ENCODE assay signal across 28 cellular contexts in the genomic region with DNA sequence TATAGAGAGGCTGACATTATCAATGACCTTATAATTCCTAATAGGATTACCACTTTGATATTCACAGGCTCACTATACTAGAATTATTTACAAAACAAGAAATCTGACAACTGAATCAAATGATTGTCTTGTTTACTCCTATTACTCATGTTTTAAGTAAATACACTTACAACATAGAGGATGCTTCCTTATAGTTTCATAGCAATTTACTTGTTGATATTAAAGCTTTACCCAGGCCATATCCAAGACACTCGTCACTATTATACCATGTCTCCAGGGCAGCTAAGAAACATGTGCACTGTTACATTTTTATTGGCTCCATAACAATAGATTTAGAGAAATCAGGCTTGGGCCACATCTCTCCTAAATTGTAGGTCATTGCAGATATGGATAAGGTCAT.
"Had no signal": no experiment of that assay in that cellular context is flagged by ENCODE, and none has a peak within 500 bp of the region (broad histone marks: within the 10 kb centered on the region; RNA-seq: fewer than 3 reads in every experiment).

No MANE protein-coding gene starts in this region.

- H3K4me3 ChIP-seq: esophagus muscularis mucosa, gastrocnemius medialis, heart left ventricle had no signal

- H3K4me1 Mint-ChIP-seq: activated CD4-positive, alpha-beta T cell treated with anti-CD3 and anti-CD28 coated beads for 36 hours; activated CD4-positive, alpha-beta T cell treated with anti-CD3 and anti-CD28 coated beads, Interleukin-2, amount 10 ng/mL, durations not matched to agents 24 days and 14 days had no signal

- H3K9me3 ChIP-seq: esophagus muscularis mucosa, gastrocnemius medialis, heart left ventricle had no signal

- H3K9me3 Mint-ChIP-seq: activated CD4-positive, alpha-beta memory T cell treated with anti-CD3 and anti-CD28 coated beads for 36 hours; activated CD4-positive, alpha-beta T cell treated with anti-CD3 and anti-CD28 coated beads, Interleukin-2, amount 10 ng/mL, durations not matched to agents 24 days and 14 days; activated T-cell treated with anti-CD3 and anti-CD28 coated beads, Interleukin-2, amount 50 U/mL, for 24 hours had no signal

- H3K36me3 ChIP-seq: brain microvascular endothelial cell, esophagus muscularis mucosa, gastrocnemius medialis, heart left ventricle had no signal

- H3K27me3 ChIP-seq: brain microvascular endothelial cell, esophagus muscularis mucosa, foreskin keratinocyte, gastrocnemius medialis, heart left ventricle had no signal

- ATAC-seq: activated CD4-positive, alpha-beta T cell treated with anti-CD3 and anti-CD28 coated beads for 36 hours; activated T-cell treated with anti-CD3 and anti-CD28 coated beads, Interleukin-2, amount 50 U/mL, for 72 hours; effector memory CD8-positive, alpha-beta T cell; foreskin keratinocyte; gastrocnemius medialis; heart left ventricle had no signal

- H3K27ac ChIP-seq: brain microvascular endothelial cell, esophagus muscularis mucosa, foreskin keratinocyte, gastrocnemius medialis, heart left ventricle had no signal

- H3K27ac Mint-ChIP-seq: activated CD4-positive, alpha-beta memory T cell treated with anti-CD3 and anti-CD28 coated beads for 36 hours; activated CD4-positive, alpha-beta T cell treated with anti-CD3 and anti-CD28 coated beads for 36 hours; activated CD4-positive, alpha-beta T cell treated with anti-CD3 and anti-CD28 coated beads, Interleukin-2, amount 10 ng/mL, durations not matched to agents 24 days and 14 days; activated naive CD8-positive, alpha-beta T cell; activated T-cell treated with anti-CD3 and anti-CD28 coated beads, Interleukin-2, amount 50 U/mL, for 24 hours; activated T-cell treated with anti-CD3 and anti-CD28 coated beads, Interleukin-2, amount 50 U/mL, for 72 hours; effector memory CD8-positive, alpha-beta T cell had no signal

- H3K4me1 ChIP-seq: esophagus muscularis mucosa, foreskin keratinocyte, gastrocnemius medialis, heart left ventricle had no signal

- DNase-seq: activated CD4-positive, alpha-beta memory T cell treated with anti-CD3 and anti-CD28 coated beads for 36 hours; activated CD4-positive, alpha-beta T cell treated with anti-CD3 and anti-CD28 coated beads for 36 hours; activated CD4-positive, alpha-beta T cell treated with anti-CD3 and anti-CD28 coated beads, Interleukin-2, amount 10 ng/mL, durations not matched to agents 24 days and 14 days; activated CD4-positive, CD25-positive, alpha-beta regulatory T cell; activated CD4-positive, CD25-positive, alpha-beta regulatory T cell treated with anti-CD3 and anti-CD28 coated beads, Interleukin-2, amount 50 U/mL, for 72 hours; activated CD8-positive, alpha-beta memory T cell treated with anti-CD3 and anti-CD28 coated beads, Interleukin-2, amount 50 U/mL, for 48 hours; activated gamma-delta T cell treated with Interleukin-2 at 50 U/mL for 16 hours; activated naive CD4-positive, alpha-beta T cell treated with anti-CD3 and anti-CD28 coated beads, Interleukin-2, amount 50 U/mL, for 16 hours; activated naive CD4-positive, alpha-beta T cell treated with Interleukin-2 at 50 U/mL for 16 hours; activated T-cell treated with anti-CD3 and anti-CD28 coated beads for 4 hours; activated T-cell treated with anti-CD3 and anti-CD28 coated beads, Interleukin-2, amount 50 U/mL, for 24 hours; activated T-cell treated with anti-CD3 and anti-CD28 coated beads, Interleukin-2, amount 50 U/mL, for 72 hours; amniotic stem cell; anterior cingulate cortex; brain microvascular endothelial cell; caudate nucleus; cortex of kidney; dermis blood vessel endothelial cell; effector CD4-positive, alpha-beta T cell; effector memory CD8-positive, alpha-beta T cell; erythroblast; foreskin keratinocyte; gastrocnemius medialis; glutamatergic neuron; heart left ventricle; T-helper 2 cell had no signal

- H3K27me3 Mint-ChIP-seq: activated CD4-positive, alpha-beta memory T cell treated with anti-CD3 and anti-CD28 coated beads for 36 hours; activated CD4-positive, alpha-beta T cell treated with anti-CD3 and anti-CD28 coated beads for 36 hours; activated CD4-positive, alpha-beta T cell treated with anti-CD3 and anti-CD28 coated beads, Interleukin-2, amount 10 ng/mL, durations not matched to agents 24 days and 14 days; activated T-cell treated with anti-CD3 and anti-CD28 coated beads, Interleukin-2, amount 50 U/mL, for 24 hours; effector memory CD8-positive, alpha-beta T cell had no signal

- H3K4me3 Mint-ChIP-seq: activated CD4-positive, alpha-beta memory T cell treated with anti-CD3 and anti-CD28 coated beads for 36 hours; activated CD4-positive, alpha-beta T cell treated with anti-CD3 and anti-CD28 coated beads for 36 hours; activated CD4-positive, alpha-beta T cell treated with anti-CD3 and anti-CD28 coated beads, Interleukin-2, amount 10 ng/mL, durations not matched to agents 24 days and 14 days; activated naive CD8-positive, alpha-beta T cell; activated T-cell treated with anti-CD3 and anti-CD28 coated beads, Interleukin-2, amount 50 U/mL, for 24 hours; activated T-cell treated with anti-CD3 and anti-CD28 coated beads, Interleukin-2, amount 50 U/mL, for 72 hours; effector memory CD8-positive, alpha-beta T cell had no signal
